ENCODE assay signal across 1 cellular context in the genomic region with DNA sequence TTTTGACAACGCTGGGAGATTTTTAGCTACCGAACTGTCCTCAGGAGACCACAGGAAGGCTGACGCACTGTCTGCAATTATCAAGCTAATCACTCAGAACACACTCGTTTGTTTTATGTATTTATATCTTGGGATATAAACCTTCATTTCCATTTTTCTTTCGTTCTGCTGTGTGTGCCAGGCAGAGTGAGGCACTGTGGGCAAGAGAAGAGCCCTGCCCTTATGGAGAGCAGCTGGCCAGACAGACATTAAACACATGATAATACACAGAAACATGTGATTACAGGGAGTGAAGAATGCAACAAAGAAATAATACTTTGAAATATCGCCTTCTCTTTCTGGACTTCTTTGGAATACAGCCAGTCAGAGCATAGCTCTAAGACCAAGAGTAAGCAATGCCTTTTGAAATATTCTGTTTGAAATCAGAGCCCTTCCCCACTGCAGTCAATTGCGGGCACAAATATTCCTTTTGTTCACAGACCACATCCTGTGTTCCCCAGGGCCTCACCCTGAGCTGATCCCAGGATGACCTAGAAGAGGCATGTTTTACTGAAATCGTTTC.
TF ChIP-seq lines count a peak whose summit lies in the region.

No MANE protein-coding gene starts in this region.

TF ChIP-seq in SK-N-SH, 30 proteins besides CTCF, POLR2A, EP300 and RAD21 (continued from another document):
- TF ChIP-seq, protein P1, sequence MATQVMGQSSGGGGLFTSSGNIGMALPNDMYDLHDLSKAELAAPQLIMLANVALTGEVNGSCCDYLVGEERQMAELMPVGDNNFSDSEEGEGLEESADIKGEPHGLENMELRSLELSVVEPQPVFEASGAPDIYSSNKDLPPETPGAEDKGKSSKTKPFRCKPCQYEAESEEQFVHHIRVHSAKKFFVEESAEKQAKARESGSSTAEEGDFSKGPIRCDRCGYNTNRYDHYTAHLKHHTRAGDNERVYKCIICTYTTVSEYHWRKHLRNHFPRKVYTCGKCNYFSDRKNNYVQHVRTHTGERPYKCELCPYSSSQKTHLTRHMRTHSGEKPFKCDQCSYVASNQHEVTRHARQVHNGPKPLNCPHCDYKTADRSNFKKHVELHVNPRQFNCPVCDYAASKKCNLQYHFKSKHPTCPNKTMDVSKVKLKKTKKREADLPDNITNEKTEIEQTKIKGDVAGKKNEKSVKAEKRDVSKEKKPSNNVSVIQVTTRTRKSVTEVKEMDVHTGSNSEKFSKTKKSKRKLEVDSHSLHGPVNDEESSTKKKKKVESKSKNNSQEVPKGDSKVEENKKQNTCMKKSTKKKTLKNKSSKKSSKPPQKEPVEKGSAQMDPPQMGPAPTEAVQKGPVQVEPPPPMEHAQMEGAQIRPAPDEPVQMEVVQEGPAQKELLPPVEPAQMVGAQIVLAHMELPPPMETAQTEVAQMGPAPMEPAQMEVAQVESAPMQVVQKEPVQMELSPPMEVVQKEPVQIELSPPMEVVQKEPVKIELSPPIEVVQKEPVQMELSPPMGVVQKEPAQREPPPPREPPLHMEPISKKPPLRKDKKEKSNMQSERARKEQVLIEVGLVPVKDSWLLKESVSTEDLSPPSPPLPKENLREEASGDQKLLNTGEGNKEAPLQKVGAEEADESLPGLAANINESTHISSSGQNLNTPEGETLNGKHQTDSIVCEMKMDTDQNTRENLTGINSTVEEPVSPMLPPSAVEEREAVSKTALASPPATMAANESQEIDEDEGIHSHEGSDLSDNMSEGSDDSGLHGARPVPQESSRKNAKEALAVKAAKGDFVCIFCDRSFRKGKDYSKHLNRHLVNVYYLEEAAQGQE (IDR thresholded peaks at IDR 0.05; ENCODE audit: low read depth, low read length), result no peak
- TF ChIP-seq NRF1 (IDR thresholded peaks at IDR 0.05; ENCODE audit: low read depth, low read length), result no peak
- TF ChIP-seq, protein P2, sequence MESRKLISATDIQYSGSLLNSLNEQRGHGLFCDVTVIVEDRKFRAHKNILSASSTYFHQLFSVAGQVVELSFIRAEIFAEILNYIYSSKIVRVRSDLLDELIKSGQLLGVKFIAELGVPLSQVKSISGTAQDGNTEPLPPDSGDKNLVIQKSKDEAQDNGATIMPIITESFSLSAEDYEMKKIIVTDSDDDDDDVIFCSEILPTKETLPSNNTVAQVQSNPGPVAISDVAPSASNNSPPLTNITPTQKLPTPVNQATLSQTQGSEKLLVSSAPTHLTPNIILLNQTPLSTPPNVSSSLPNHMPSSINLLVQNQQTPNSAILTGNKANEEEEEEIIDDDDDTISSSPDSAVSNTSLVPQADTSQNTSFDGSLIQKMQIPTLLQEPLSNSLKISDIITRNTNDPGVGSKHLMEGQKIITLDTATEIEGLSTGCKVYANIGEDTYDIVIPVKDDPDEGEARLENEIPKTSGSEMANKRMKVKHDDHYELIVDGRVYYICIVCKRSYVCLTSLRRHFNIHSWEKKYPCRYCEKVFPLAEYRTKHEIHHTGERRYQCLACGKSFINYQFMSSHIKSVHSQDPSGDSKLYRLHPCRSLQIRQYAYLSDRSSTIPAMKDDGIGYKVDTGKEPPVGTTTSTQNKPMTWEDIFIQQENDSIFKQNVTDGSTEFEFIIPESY (IDR thresholded peaks at IDR 0.05; ENCODE audit: borderline replicate concordance, low read depth), result no peak
- no peak for TF ChIP-seq MEF2A (IDR thresholded peaks at IDR 0.05; ENCODE audit: borderline replicate concordance, low read depth)
- no peak for TF ChIP-seq EZH2phosphoT487 (IDR thresholded peaks at IDR 0.05; ENCODE audit: borderline replicate concordance, low read depth)
- TF ChIP-seq, protein P3, sequence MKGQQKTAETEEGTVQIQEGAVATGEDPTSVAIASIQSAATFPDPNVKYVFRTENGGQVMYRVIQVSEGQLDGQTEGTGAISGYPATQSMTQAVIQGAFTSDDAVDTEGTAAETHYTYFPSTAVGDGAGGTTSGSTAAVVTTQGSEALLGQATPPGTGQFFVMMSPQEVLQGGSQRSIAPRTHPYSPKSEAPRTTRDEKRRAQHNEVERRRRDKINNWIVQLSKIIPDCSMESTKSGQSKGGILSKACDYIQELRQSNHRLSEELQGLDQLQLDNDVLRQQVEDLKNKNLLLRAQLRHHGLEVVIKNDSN (IDR thresholded peaks at IDR 0.05; ENCODE audit: borderline replicate concordance, low read depth), result no peak
